Comparison of ENCODE assay signal across 17 cellular contexts in genomic region chr1:118841521-118841920, GRCh38.
A peak's percentile ranks its signal among the peaks of the same experiment; 100 is the strongest.
DNase-seq lines count a peak whose midpoint lies in the region; FAIRE-seq and TF ChIP-seq lines count a peak whose summit lies in the region.
"Had no signal": no experiment of that assay in that cellular context is flagged by ENCODE, and none has a peak within 500 bp of the region (broad histone marks: within the 10 kb centered on the region; RNA-seq: fewer than 3 reads in every experiment).

No MANE protein-coding gene starts in this region.

- H3K27me3 ChIP-seq in prostate gland (replicated peaks; ENCODE audit: insufficient read depth) = no peaks in the 10 kb centered on the region
- no peaks in the 10 kb centered on the region for H3K27me3 ChIP-seq in small intestine (ENCODE audit: control insufficient read depth in 2 of 2, insufficient read depth in 2 of 2, low read length in 2 of 2)

- intact Hi-C loops in prostate gland (cut with DNase I) = no loop called here

- H3K4me1 ChIP-seq in prostate gland (replicated peaks) = no peaks in the 10 kb centered on the region
- H3K4me1 ChIP-seq in small intestine (ENCODE audit: control insufficient read depth in 2 of 2, insufficient read depth in 1 of 2, low read depth in 1 of 2, low read length in 1 of 2) = no peaks in the 10 kb centered on the region

- TF ChIP-seq POLR2A in prostate gland (IDR thresholded peaks at IDR 0.05) = no peak

- H3K36me3 ChIP-seq in prostate gland (no peaks in the 10 kb centered on the region), small intestine (ENCODE audit: control insufficient read depth in 2 of 2, insufficient read depth in 2 of 2, low read length in 2 of 2) (no peaks in the 10 kb centered on the region)

- H3K27ac ChIP-seq in prostate gland (no peak overlapping the region), small intestine (ENCODE audit: low read depth in 1 of 2, low read length in 1 of 2) (no peak overlapping the region)

- no peak for TF ChIP-seq CTCF in prostate gland (IDR thresholded peaks at IDR 0.05)

- no peak for FAIRE-seq in small intestine (lab: Jason Lieb, UNC)
- FAIRE-seq: A204.1, GM12891 had no signal

- H3K4me3 ChIP-seq in prostate gland = no peak overlapping the region
- H3K4me3 ChIP-seq in small intestine (ENCODE audit: low read depth in 1 of 2, low read length in 2 of 2) = no peak overlapping the region

- DNase-seq in NCI-H748 (lab: John Stamatoyannopoulos, UW; ENCODE audit: unreplicated experiment) (peak; percentile 25), NCI-H748 treated with DMSO at 0.1 percent for 48 hours (lab: John Stamatoyannopoulos, UW) (no peak), MV-4-11 (lab: John Stamatoyannopoulos, UW) (peak; percentile 86), SKM-1 treated with dmso at 0.1 percent for 144 hours (lab: John Stamatoyannopoulos, UW; ENCODE audit: unreplicated experiment) (peak; percentile 29), prostate gland (ENCODE audit: low spot score) (no peak), occipital lobe (lab: John Stamatoyannopoulos, UW) (no peak), NCI-H187 treated with DMSO at 0.1 percent for 48 hours (lab: John Stamatoyannopoulos, UW) (no peak), small intestine (no peak)
- DNase-seq: HCEC 1CT, NCI-H1092, NCI-H1694 treated with DMSO at 0.1 percent for 48 hours, NCI-H226, NCI-H526 treated with DMSO at 0.1 percent for 48 hours, OCI-M1, RPMI8226 had no signal

- H3K9me3 ChIP-seq in prostate gland = no peaks in the 10 kb centered on the region
- no peaks in the 10 kb centered on the region for H3K9me3 ChIP-seq in small intestine (ENCODE audit: control insufficient read depth, low read depth)

Comparison
In these comparisons a context has a peak if more than half of its experiments do, and no peak if none do; other contexts are left out.
1. DNase-seq: peak in NCI-H748 (single experiment), MV-4-11 (single experiment) and SKM-1 treated with dmso at 0.1 percent for 144 hours (single experiment); none in NCI-H748 treated with DMSO at 0.1 percent for 48 hours (single experiment), prostate gland (single experiment), occipital lobe (single experiment), NCI-H187 treated with DMSO at 0.1 percent for 48 hours (single experiment) and small intestine (single experiment).